ENCODE assay signal across 12 cellular contexts in the genomic region with DNA sequence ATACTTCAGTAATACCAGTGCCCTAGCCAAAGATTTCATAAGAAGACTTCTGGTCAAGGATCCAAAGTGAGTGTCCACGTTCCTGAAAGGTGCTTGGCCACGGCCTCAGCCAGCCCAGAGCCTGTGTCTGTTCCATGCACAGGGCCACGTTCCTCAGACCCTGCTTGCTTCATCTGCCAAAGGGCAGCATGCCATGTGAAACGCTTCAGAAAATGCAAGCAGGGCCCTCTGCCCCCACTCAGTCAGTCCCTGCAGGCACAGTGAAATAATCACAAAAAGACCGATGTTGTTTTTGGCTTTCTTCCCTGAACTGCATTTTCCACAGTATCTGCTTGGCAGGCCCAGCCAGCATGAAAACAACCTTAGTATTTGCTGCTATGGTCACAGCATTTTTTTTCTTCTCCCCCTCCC.
DNase-seq lines count a peak whose midpoint lies in the region; ATAC-seq and TF ChIP-seq lines count a peak whose summit lies in the region.
"Had no signal": no experiment of that assay in that cellular context is flagged by ENCODE, and none has a peak within 500 bp of the region (broad histone marks: within the 10 kb centered on the region; RNA-seq: fewer than 3 reads in every experiment).

No MANE protein-coding gene starts in this region.

- H3K4me1 ChIP-seq in BE2C (peaks cover 32% of the 10 kb centered on the region), neuronal stem cell (ENCODE audit: control insufficient read depth in 2 of 2, insufficient read depth in 1 of 2, low read depth in 1 of 2, low read length in 2 of 2) (peaks cover 0 to 10% of the 10 kb centered on the region in 2 donors)

- H2BK5ac ChIP-seq in neuronal stem cell (ENCODE audit: low read length) = peak overlapping the region; percentile 28

- no peak overlapping the region for H4K91ac ChIP-seq in neuronal stem cell (ENCODE audit: low read depth, low read length, poor library complexity)

- H3K9me3 Mint-ChIP-seq in stimulated activated naive CD8-positive, alpha-beta T cell treated with anti-CD3 and anti-CD28 coated beads, Interleukin-15, amount 100 ng/mL, for 72 hours = no peaks in the 10 kb centered on the region
- H3K9me3 Mint-ChIP-seq: IgD-negative memory B cell had no signal

- H2AFZ ChIP-seq in neuronal stem cell (ENCODE audit: low read length) = no peak overlapping the region

- peaks cover 2% of the 10 kb centered on the region for H3K79me1 ChIP-seq in neuronal stem cell (ENCODE audit: low read depth, low read length)

- H3K4ac ChIP-seq in neuronal stem cell (ENCODE audit: low read length) = no peak overlapping the region

- no peak overlapping the region for H3K27ac Mint-ChIP-seq in stimulated activated naive CD8-positive, alpha-beta T cell treated with anti-CD3 and anti-CD28 coated beads, Interleukin-15, amount 100 ng/mL, for 72 hours
- H3K27ac Mint-ChIP-seq: IgD-negative memory B cell had no signal

- no peak overlapping the region for H3K27ac ChIP-seq in neuronal stem cell (replicated peaks; ENCODE audit: low read length)
- H3K27ac ChIP-seq: BLaER1 had no signal

- no peak for TF ChIP-seq CTCF in BE2C (IDR thresholded peaks at IDR 0.05; ENCODE audit: low read depth, low read length)

- in situ Hi-C loops in KBM-7 (cut with MboI; ENCODE audit: low pct_unique_long_range_greater_than_20kb, low sequenced_read_pairs) = no loop called here

- no peak overlapping the region for H2BK15ac ChIP-seq in neuronal stem cell (ENCODE audit: low read length)

- no peak overlapping the region for H3K4me2 ChIP-seq in neuronal stem cell (ENCODE audit: insufficient read depth, low read length, poor library complexity, severe bottlenecking)
- H3K4me2 ChIP-seq: BLaER1 had no signal

- H3K9ac ChIP-seq in neuronal stem cell (ENCODE audit: low read depth, low read length, poor library complexity) = no peak overlapping the region
- H3K9ac ChIP-seq: BLaER1 had no signal

- H3K4me3 Mint-ChIP-seq in stimulated activated naive CD8-positive, alpha-beta T cell treated with anti-CD3 and anti-CD28 coated beads, Interleukin-15, amount 100 ng/mL, for 72 hours = no peak overlapping the region
- H3K4me3 Mint-ChIP-seq: IgD-negative memory B cell had no signal

- H3K27me3 ChIP-seq in BE2C = no peaks in the 10 kb centered on the region
- H3K27me3 ChIP-seq in neuronal stem cell (ENCODE audit: control insufficient read depth in 3 of 3, insufficient read depth in 3 of 3, low read depth in 1 of 3, low read length in 3 of 3) = no peaks in the 10 kb centered on the region
- H3K27me3 ChIP-seq: BLaER1 had no signal

- no peak overlapping the region for H2AK5ac ChIP-seq in neuronal stem cell (ENCODE audit: low read depth, low read length)

- WGBS in neuronal stem cell (ENCODE audit: extremely low coverage in 2 of 2, insufficient read length in 2 of 2, insufficient replicate concordance in 1 of 2), 2 donors = no CpG with 5 or more reads among the region's 5 CpGs

- H3K9me3 ChIP-seq in BE2C (no peaks in the 10 kb centered on the region), neuronal stem cell (replicated peaks in 1 of 2; ENCODE audit: control insufficient read depth in 2 of 2, insufficient read depth in 1 of 2, low read depth in 1 of 2, low read length in 2 of 2) (no peaks in the 10 kb centered on the region)
- H3K9me3 ChIP-seq: BLaER1 had no signal

- no peak overlapping the region for H2BK12ac ChIP-seq in neuronal stem cell (ENCODE audit: low read length)

- no peak overlapping the region for H3K23ac ChIP-seq in neuronal stem cell (ENCODE audit: low read depth, low read length, poor library complexity)

- DNase-seq in BE2C (peak; percentile 86), NCI-H226 (peak; percentile 37), fibroblast of gingiva (ENCODE audit: low read depth) (peak; percentile 53), neuronal stem cell (ENCODE audit: low spot score) (no peak), NCI-H1930 (lab: John Stamatoyannopoulos, UW) (no peak), cerebellar nuclear complex (lab: John Stamatoyannopoulos, UW) (no peak), KBM-7 (no peak)
- DNase-seq in stimulated activated naive CD8-positive, alpha-beta T cell treated with anti-CD3 and anti-CD28 coated beads, Interleukin-15, amount 100 ng/mL, for 72 hours = no peak
- DNase-seq: NCI-H526, occipital lobe had no signal

- H3K14ac ChIP-seq in neuronal stem cell (ENCODE audit: low read length) = no peak overlapping the region

- no peak overlapping the region for H3K4me3 ChIP-seq in BE2C (ENCODE audit: low read depth, low read length)
- no peak overlapping the region for H3K4me3 ChIP-seq in neuronal stem cell (ENCODE audit: low read length in 2 of 2)
- H3K4me3 ChIP-seq: BLaER1 had no signal

- H3K36me3 ChIP-seq in BE2C (no peaks in the 10 kb centered on the region; the same call in none of the 2 replicates), neuronal stem cell (replicated peaks in 1 of 2; ENCODE audit: control insufficient read depth in 2 of 2, insufficient read depth in 2 of 2, low read length in 2 of 2) (peaks cover 9 to 80% of the 10 kb centered on the region in 2 donors)
- H3K36me3 ChIP-seq: BLaER1 had no signal

- H2BK120ac ChIP-seq in neuronal stem cell (ENCODE audit: low read depth, low read length) = no peak overlapping the region

- no peak overlapping the region for H4K8ac ChIP-seq in neuronal stem cell (ENCODE audit: low read depth, low read length)

- no peaks in the 10 kb centered on the region for H3K4me1 Mint-ChIP-seq in stimulated activated naive CD8-positive, alpha-beta T cell treated with anti-CD3 and anti-CD28 coated beads, Interleukin-15, amount 100 ng/mL, for 72 hours
- H3K4me1 Mint-ChIP-seq: IgD-negative memory B cell had no signal

- no peak for ATAC-seq in stimulated activated naive CD8-positive, alpha-beta T cell treated with anti-CD3 and anti-CD28 coated beads, Interleukin-15, amount 100 ng/mL, for 72 hours

- H3K18ac ChIP-seq in neuronal stem cell (ENCODE audit: low read length) = no peak overlapping the region

- H3K27me3 Mint-ChIP-seq in stimulated activated naive CD8-positive, alpha-beta T cell treated with anti-CD3 and anti-CD28 coated beads, Interleukin-15, amount 100 ng/mL, for 72 hours = peaks cover 9% of the 10 kb centered on the region
- H3K27me3 Mint-ChIP-seq: IgD-negative memory B cell had no signal

Comparison
In these comparisons a context has a peak if more than half of its experiments do, and no peak if none do; other contexts are left out.
1. DNase-seq: peak in BE2C (single experiment), NCI-H226 (single experiment) and fibroblast of gingiva (single experiment); none in neuronal stem cell (single experiment), NCI-H1930 (0 of 2), cerebellar nuclear complex (0 of 2), stimulated activated naive CD8-positive, alpha-beta T cell treated with anti-CD3 and anti-CD28 coated beads, Interleukin-15, amount 100 ng/mL, for 72 hours (0 of 2) and KBM-7 (single experiment).